1 cellular context compared by ENCODE assay signal in genomic region chr17:40070644-40070894, GRCh38.
A peak's percentile ranks its signal among the peaks of the same experiment; 100 is the strongest.
TF ChIP-seq lines count a peak whose summit lies in the region.

No MANE protein-coding gene starts in this region.

TF ChIP-seq in HepG2, 621 proteins besides CTCF, POLR2A, EP300 and RAD21:
- TF ChIP-seq MTA1 (CRISPR knock-in tag; IDR thresholded peaks at IDR 0.05; ENCODE audit: borderline replicate concordance) (0 out of 2 replicates have a peak, but pooled peaks have one; percentile 0), ERF (CRISPR knock-in tag; IDR thresholded peaks at IDR 0.05) (no peak), MLX (CRISPR knock-in tag; IDR thresholded peaks at IDR 0.05) (no peak), SRSF1 (optimal IDR thresholded peaks at IDR 0.05; ENCODE audit: low read depth, low read length) (no peak), HNRNPK (IDR thresholded peaks at IDR 0.05; ENCODE audit: low read depth, low read length, poor library complexity, severe bottlenecking) (peak; percentile 59)
